8 cellular contexts compared by ENCODE assay signal in the genomic region with DNA sequence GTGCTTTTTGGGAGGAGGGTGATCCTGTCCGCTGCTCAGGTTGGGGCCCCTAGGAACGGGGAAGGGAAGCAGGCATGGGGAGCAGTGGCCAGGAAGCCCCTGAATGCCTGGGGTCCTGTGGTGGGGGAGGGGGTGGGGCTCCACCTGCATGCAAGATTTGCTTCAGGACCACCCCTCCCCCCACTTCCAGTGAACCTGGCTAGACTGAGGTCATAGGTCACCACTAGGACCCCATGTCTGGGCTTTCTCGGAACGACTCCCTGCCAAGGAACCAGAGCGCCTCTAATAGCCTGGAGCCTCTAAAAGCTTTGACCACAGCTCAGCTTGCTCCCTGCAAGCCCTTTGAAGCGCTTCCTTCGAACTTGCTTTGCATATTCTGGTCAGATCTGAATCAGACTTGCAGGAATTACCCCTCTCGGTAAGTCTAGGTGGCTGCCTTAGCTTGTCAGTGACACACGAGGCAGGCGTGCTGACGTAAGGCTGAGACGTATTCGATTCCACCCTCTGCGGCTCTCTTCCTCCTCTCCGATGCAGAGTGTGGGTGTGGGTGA. TPM values are rescaled to one million over a fixed set of nuclear protein-coding genes. Genes with fewer than 3 reads are reported as not detected.
A peak's percentile ranks its signal among the peaks of the same experiment; 100 is the strongest.
DNase-seq lines count a peak whose midpoint lies in the region; ATAC-seq, FAIRE-seq and TF ChIP-seq lines count a peak whose summit lies in the region.

No MANE protein-coding gene starts in this region.

- H2AFZ ChIP-seq in SK-N-SH (ENCODE audit: low read depth), result no peak overlapping the region
- no peak overlapping the region for H2AFZ ChIP-seq in keratinocyte (ENCODE audit: control insufficient read depth, low read length)

- FAIRE-seq in keratinocyte (lab: Jason Lieb, UNC), result peak; percentile 96

- H3K9me3 ChIP-seq in SK-N-SH (no peaks in the 10 kb centered on the region), keratinocyte (ENCODE audit: control insufficient read depth, low read depth, low read length) (no peaks in the 10 kb centered on the region)

- no peaks in the 10 kb centered on the region for H3K9me2 ChIP-seq in SK-N-SH

- CTCF ChIA-PET in SK-N-SH (lab: Yijun Ruan, JAX), result interaction anchor here (0.6 to 15.1 kb wide), 2 partner anchors 65 to 580 kb away, joined by 3 to 327 read pairs; no protein-coding TSS in a partner anchor

- H3K79me2 ChIP-seq in SK-N-SH (ENCODE audit: insufficient read depth) (peaks cover 58% of the 10 kb centered on the region), keratinocyte (ENCODE audit: control insufficient read depth, insufficient read depth, low read length) (peaks cover 25% of the 10 kb centered on the region)

- H3K27me3 ChIP-seq in SK-N-SH (ENCODE audit: insufficient read depth) (no peaks in the 10 kb centered on the region), keratinocyte (ENCODE audit: control insufficient read depth, extremely low read depth, insufficient read depth, low read length) (no peaks in the 10 kb centered on the region)

- WGBS in SK-N-SH (ENCODE audit: low lambda C conversion rate), result 36% methylated on average over 15 of the region's 15 CpGs

- DNase-seq in 8988T, result peak; percentile 63
- no peak for DNase-seq in SK-N-SH
- DNase-seq in activated naive CD4-positive, alpha-beta T cell treated with anti-CD3 and anti-CD28 coated beads, Interleukin-2, amount 50 U/mL, for 72 hours (ENCODE audit: low spot score in 2 of 2), result peak; percentile 81 to 92
- no peak for DNase-seq in keratinocyte (ENCODE audit: low read depth, low spot score)
- peak; percentile 73 to 82 (median 76) for DNase-seq in stimulated activated CD4-positive, alpha-beta T cell treated with anti-CD3 and anti-CD28 coated beads, TNF-alpha, amount 100 ng/mL, for 1 hour (ENCODE audit: low read depth in 3 of 3, low spot score in 1 of 3)
- DNase-seq in NCI-H446 treated with DMSO at 0.1 percent for 48 hours (lab: John Stamatoyannopoulos, UW), result no peak

- no peaks in the 10 kb centered on the region for H3K9me3 Mint-ChIP-seq in activated naive CD4-positive, alpha-beta T cell treated with anti-CD3 and anti-CD28 coated beads, Interleukin-2, amount 50 U/mL, for 72 hours

- H3K9ac ChIP-seq in SK-N-SH (no peak overlapping the region), keratinocyte (ENCODE audit: control insufficient read depth, extremely low read depth, insufficient read depth, low read length) (peak overlapping the region; percentile 31)

- TF ChIP-seq CTCF in SK-N-SH (IDR thresholded peaks at IDR 0.05) (no peak), keratinocyte (optimal IDR thresholded peaks at IDR 0.05 in 1 of 3, IDR thresholded peaks at IDR 0.05 in 1 of 3, conservative IDR thresholded peaks at IDR 0.05 in 1 of 3; ENCODE audit: extremely low read depth in 1 of 3, insufficient read depth in 2 of 3, low read length in 3 of 3) (peak in 1 of 3 experiments; percentile 12)

- TF ChIP-seq RAD21 in SK-N-SH (IDR thresholded peaks at IDR 0.05; ENCODE audit: low read length), result no peak

- H3K27ac ChIP-seq in SK-N-SH (ENCODE audit: low read depth in 2 of 2, low read length in 1 of 2) (peak overlapping the region; percentile 39 to 91; a peak in 3 of 4 replicates), keratinocyte (ENCODE audit: control insufficient read depth, insufficient read depth, low read length) (peak overlapping the region; percentile 68)

- peak overlapping the region; percentile 98 to 99 for H3K27ac Mint-ChIP-seq in activated naive CD4-positive, alpha-beta T cell treated with anti-CD3 and anti-CD28 coated beads, Interleukin-2, amount 50 U/mL, for 72 hours

- POLR2A ChIA-PET in SK-N-SH (lab: Yijun Ruan, JAX), result interaction anchor here (0.6 to 0.9 kb wide), 2 partner anchors 100 to 433 kb away, joined by 3 read pairs; no protein-coding TSS in a partner anchor

- H3K4me3 ChIP-seq in SK-N-SH (ENCODE audit: low read depth in 2 of 2, low read length in 1 of 2) (peak overlapping the region in 1 of 2 experiments; percentile 21; a peak in 1 of 4 replicates), keratinocyte (ENCODE audit: control insufficient read depth in 2 of 3, extremely low read depth in 1 of 3, insufficient read depth in 2 of 3, low read depth in 1 of 3, low read length in 3 of 3) (peak overlapping the region in 1 of 3 experiments; percentile 36)

- H3K36me3 ChIP-seq in SK-N-SH (replicated peaks in 1 of 2; ENCODE audit: control insufficient read depth in 1 of 2, insufficient read depth in 2 of 2, low read length in 1 of 2) (peaks cover 34 to 37% of the 10 kb centered on the region in 2 experiments), keratinocyte (ENCODE audit: control insufficient read depth in 2 of 2, extremely low read depth in 1 of 2, insufficient read depth in 2 of 2, low read length in 2 of 2) (peaks cover 3 to 17% of the 10 kb centered on the region in 2 experiments)

- TF ChIP-seq EP300 in SK-N-SH (IDR thresholded peaks at IDR 0.05; ENCODE audit: borderline replicate concordance in 1 of 2, low read depth in 1 of 2, low read length in 1 of 2), result no peak

- H3K4me1 ChIP-seq in SK-N-SH (ENCODE audit: control insufficient read depth in 1 of 2, insufficient read depth in 2 of 2, low read depth in 1 of 2, low read length in 1 of 2) (peaks cover 50 to 53% of the 10 kb centered on the region in 2 experiments), keratinocyte (ENCODE audit: control insufficient read depth, extremely low read depth, insufficient read depth, low read length) (peaks cover 60% of the 10 kb centered on the region)

- peaks cover 2% of the 10 kb centered on the region for H3K9me1 ChIP-seq in keratinocyte (ENCODE audit: control insufficient read depth, extremely low read depth, insufficient read depth, low read length)

- H3K36me3 Mint-ChIP-seq in activated naive CD4-positive, alpha-beta T cell treated with anti-CD3 and anti-CD28 coated beads, Interleukin-2, amount 50 U/mL, for 72 hours, result peaks cover 37 to 41% of the 10 kb centered on the region in 2 donors

- H3K4me2 ChIP-seq in SK-N-SH, result peak overlapping the region; percentile 98
- peak overlapping the region; percentile 29 for H3K4me2 ChIP-seq in keratinocyte (ENCODE audit: control insufficient read depth, extremely low read depth, insufficient read depth, low read depth, low read length)

- peaks cover 54% of the 10 kb centered on the region for H3F3A ChIP-seq in SK-N-SH (replicated peaks; ENCODE audit: insufficient read depth)

- ATAC-seq in GM19023 (IDR thresholded peaks at IDR 0.05; ENCODE audit: unreplicated experiment), result peak; percentile 56
- peak; percentile 52 for ATAC-seq in HG03139 (IDR thresholded peaks at IDR 0.05; ENCODE audit: unreplicated experiment)
- peak; percentile 59 to 65 for ATAC-seq in activated naive CD4-positive, alpha-beta T cell treated with anti-CD3 and anti-CD28 coated beads, Interleukin-2, amount 50 U/mL, for 72 hours

- dilution Hi-C loops in keratinocyte (cut with MboI; ENCODE audit: extremely low pct_ligation_motif_present, low sequenced_read_pairs), result no loop called here

- peaks cover 34% of the 10 kb centered on the region for H4K20me1 ChIP-seq in SK-N-SH (ENCODE audit: insufficient read depth)
- peaks cover 5% of the 10 kb centered on the region for H4K20me1 ChIP-seq in keratinocyte (ENCODE audit: control insufficient read depth, extremely low read depth, insufficient read depth, low read length)

TF ChIP-seq in SK-N-SH, 30 proteins besides CTCF, POLR2A, EP300 and RAD21 (continues in another document):
- TF ChIP-seq SIN3A (IDR thresholded peaks at IDR 0.05; ENCODE audit: borderline replicate concordance, low read depth, low read length) (peak; percentile 78; the same call in 1 of the 2 replicates), GABPA (IDR thresholded peaks at IDR 0.05; ENCODE audit: low read depth) (no peak), NFIC (IDR thresholded peaks at IDR 0.05; ENCODE audit: borderline replicate concordance) (peak; percentile 35; the same call in 1 of the 2 replicates), RFX5 (IDR thresholded peaks at IDR 0.05; ENCODE audit: low read length) (no peak), RXRA (IDR thresholded peaks at IDR 0.05; ENCODE audit: borderline replicate concordance, low read depth) (no peak)
- TF ChIP-seq, protein P1, sequence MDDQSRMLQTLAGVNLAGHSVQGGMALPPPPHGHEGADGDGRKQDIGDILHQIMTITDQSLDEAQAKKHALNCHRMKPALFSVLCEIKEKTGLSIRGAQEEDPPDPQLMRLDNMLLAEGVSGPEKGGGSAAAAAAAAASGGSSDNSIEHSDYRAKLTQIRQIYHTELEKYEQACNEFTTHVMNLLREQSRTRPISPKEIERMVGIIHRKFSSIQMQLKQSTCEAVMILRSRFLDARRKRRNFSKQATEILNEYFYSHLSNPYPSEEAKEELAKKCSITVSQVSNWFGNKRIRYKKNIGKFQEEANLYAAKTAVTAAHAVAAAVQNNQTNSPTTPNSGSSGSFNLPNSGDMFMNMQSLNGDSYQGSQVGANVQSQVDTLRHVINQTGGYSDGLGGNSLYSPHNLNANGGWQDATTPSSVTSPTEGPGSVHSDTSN (IDR thresholded peaks at IDR 0.05), result peak; percentile 50

RNA-seq across cellular contexts. Expression of a gene that starts 3.6 kb away (rescaled TPM):
- polyA plus RNA-seq in SK-N-SH (2012; rRNA removed) (24.9 and 26.1 TPM in 2 replicates), keratinocyte (2.7 to 16.5 TPM (median 9.4 TPM) in 3 replicates)
- polyA plus RNA-seq in SK-N-SH (2012; cell fraction: cytosol; rRNA removed), result 16.5 and 23.9 TPM in 2 replicates
- 51.0 and 55.2 TPM in 2 replicates for polyA plus RNA-seq in SK-N-SH (2012; cell fraction: nucleus; rRNA removed)
- 100 to 1,000 TPM; 179 to 182 TPM for total RNA-seq in activated naive CD4-positive, alpha-beta T cell treated with anti-CD3 and anti-CD28 coated beads, Interleukin-2, amount 50 U/mL, for 72 hours
- polyA plus RNA-seq in keratinocyte (2011; ENCODE audit: low read depth), result 0.62 TPM
- polyA plus RNA-seq in keratinocyte (2011; cell fraction: cytosol; rRNA removed), result 5.3 and 9.8 TPM in 2 replicates
- 42.9 and 46.8 TPM in 2 replicates for polyA plus RNA-seq in keratinocyte (2011; cell fraction: nucleus; rRNA removed)
- polyA plus RNA-seq in keratinocyte (2012; ENCODE audit: low replicate concordance), result 1.8 and 2.4 TPM in 2 replicates
- polyA minus RNA-seq in keratinocyte, result 2.3 to 8.1 TPM (median 4.7 TPM) in 3 replicates
- 13.0 TPM for polyA minus RNA-seq in keratinocyte (2011; cell fraction: cytosol; rRNA and poly(A)+ RNA removed)
- 28.2 and 31.1 TPM in 2 replicates for polyA minus RNA-seq in keratinocyte (2011; cell fraction: nucleus; rRNA and poly(A)+ RNA removed)

RNA-seq across cellular contexts. Expression of a gene that starts 22.2 kb away (rescaled TPM):
- 88.4 and 106 TPM in 2 replicates for polyA plus RNA-seq in SK-N-SH (2012; rRNA removed)
- 35.9 and 56.9 TPM in 2 replicates for polyA plus RNA-seq in SK-N-SH (2012; cell fraction: cytosol; rRNA removed)
- 264 and 311 TPM in 2 replicates for polyA plus RNA-seq in SK-N-SH (2012; cell fraction: nucleus; rRNA removed)
- total RNA-seq in activated naive CD4-positive, alpha-beta T cell treated with anti-CD3 and anti-CD28 coated beads, Interleukin-2, amount 50 U/mL, for 72 hours, result 100 to 1,000 TPM in 1 of 2 donors, 10 to 100 TPM in 1; 63.5 to 122 TPM
- polyA plus RNA-seq in keratinocyte, result 18.4 to 21.1 TPM (median 19.6 TPM) in 3 replicates
- 4.4 TPM for polyA plus RNA-seq in keratinocyte (2011; ENCODE audit: low read depth)
- 9.7 and 12.4 TPM in 2 replicates for polyA plus RNA-seq in keratinocyte (2011; cell fraction: cytosol; rRNA removed)
- polyA plus RNA-seq in keratinocyte (2011; cell fraction: nucleus; rRNA removed), result 57.5 and 59.6 TPM in 2 replicates
- polyA plus RNA-seq in keratinocyte (2012; ENCODE audit: low replicate concordance), result 13.5 TPM in 2 replicates
- polyA minus RNA-seq in keratinocyte, result 19.8 to 30.5 TPM (median 23.7 TPM) in 3 replicates
- polyA minus RNA-seq in keratinocyte (2011; cell fraction: cytosol; rRNA and poly(A)+ RNA removed), result 16.9 TPM
- 21.7 and 29.6 TPM in 2 replicates for polyA minus RNA-seq in keratinocyte (2011; cell fraction: nucleus; rRNA and poly(A)+ RNA removed)

Comparison
In these comparisons a context has a peak if more than half of its experiments do, and no peak if none do; other contexts are left out.
1. DNase-seq: peak in 8988T (single experiment), activated naive CD4-positive, alpha-beta T cell treated with anti-CD3 and anti-CD28 coated beads, Interleukin-2, amount 50 U/mL, for 72 hours (2 of 2) and stimulated activated CD4-positive, alpha-beta T cell treated with anti-CD3 and anti-CD28 coated beads, TNF-alpha, amount 100 ng/mL, for 1 hour (3 of 3); none in SK-N-SH (single experiment), keratinocyte (single experiment) and NCI-H446 treated with DMSO at 0.1 percent for 48 hours (single experiment).
2. Peak in every context shown above with its lines, with median percentiles within 50 percentile points of each other: ATAC-seq.